In the genomic region with DNA sequence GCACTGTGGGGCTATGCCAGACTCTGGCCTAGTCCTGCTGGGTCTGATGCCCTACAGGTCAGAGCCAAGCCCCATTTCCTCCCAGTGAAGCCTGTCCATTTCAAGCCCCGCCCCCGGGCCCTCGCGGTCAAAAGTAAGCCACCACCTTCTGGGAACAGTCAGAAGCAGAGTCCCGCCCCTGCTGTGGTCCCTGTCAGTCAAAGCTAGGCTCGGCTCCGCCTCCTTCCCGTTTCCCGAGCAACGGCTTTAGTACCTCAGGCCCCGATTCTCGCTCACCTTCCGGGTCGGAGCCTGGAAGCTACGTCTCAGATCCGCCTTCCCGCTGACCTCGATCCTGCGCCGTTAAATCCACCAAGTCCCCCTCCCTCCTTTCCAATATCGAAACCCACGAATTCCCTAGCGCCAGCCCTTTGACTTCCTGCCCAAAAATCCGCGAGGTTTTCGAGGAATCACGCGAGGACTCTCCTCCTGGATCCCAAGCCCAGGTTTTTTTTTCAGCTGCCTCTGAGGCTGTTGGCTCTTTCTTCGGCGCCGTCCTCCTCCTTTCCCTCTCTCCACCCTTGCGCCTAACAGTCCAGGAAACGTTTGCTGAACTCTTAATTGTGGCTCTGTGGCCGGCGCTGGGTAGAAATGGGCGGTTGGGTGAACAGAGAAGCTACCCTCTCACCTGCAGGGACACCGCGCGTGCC, we compare ENCODE assay signal across 1 cellular context.
TF ChIP-seq lines count a peak whose summit lies in the region.

No MANE protein-coding gene starts in this region.

TF ChIP-seq in HEK293, 187 proteins besides CTCF, POLR2A, EP300 and RAD21 (continued from another document and continues in another):
- TF ChIP-seq ZEB2 (tag by site-specific recombination; IDR thresholded peaks at IDR 0.05), result peak; percentile 92
- TF ChIP-seq, protein P1, sequence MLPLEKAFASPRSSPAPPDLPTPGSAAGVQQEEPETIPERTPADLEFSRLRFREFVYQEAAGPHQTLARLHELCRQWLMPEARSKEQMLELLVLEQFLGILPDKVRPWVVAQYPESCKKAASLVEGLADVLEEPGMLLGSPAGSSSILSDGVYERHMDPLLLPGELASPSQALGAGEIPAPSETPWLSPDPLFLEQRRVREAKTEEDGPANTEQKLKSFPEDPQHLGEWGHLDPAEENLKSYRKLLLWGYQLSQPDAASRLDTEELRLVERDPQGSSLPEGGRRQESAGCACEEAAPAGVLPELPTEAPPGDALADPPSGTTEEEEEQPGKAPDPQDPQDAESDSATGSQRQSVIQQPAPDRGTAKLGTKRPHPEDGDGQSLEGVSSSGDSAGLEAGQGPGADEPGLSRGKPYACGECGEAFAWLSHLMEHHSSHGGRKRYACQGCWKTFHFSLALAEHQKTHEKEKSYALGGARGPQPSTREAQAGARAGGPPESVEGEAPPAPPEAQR (tag by site-specific recombination; IDR thresholded peaks at IDR 0.05), result no peak
- no peak for TF ChIP-seq ZNF624 (tag by site-specific recombination; IDR thresholded peaks at IDR 0.05)
- peak; percentile 96 for TF ChIP-seq ZBTB17 (tag by site-specific recombination; IDR thresholded peaks at IDR 0.05)
- TF ChIP-seq ZNF324 (tag by site-specific recombination; IDR thresholded peaks at IDR 0.05), result no peak
- no peak for TF ChIP-seq ZSCAN5A (tag by site-specific recombination; IDR thresholded peaks at IDR 0.05)
- TF ChIP-seq, protein P2, sequence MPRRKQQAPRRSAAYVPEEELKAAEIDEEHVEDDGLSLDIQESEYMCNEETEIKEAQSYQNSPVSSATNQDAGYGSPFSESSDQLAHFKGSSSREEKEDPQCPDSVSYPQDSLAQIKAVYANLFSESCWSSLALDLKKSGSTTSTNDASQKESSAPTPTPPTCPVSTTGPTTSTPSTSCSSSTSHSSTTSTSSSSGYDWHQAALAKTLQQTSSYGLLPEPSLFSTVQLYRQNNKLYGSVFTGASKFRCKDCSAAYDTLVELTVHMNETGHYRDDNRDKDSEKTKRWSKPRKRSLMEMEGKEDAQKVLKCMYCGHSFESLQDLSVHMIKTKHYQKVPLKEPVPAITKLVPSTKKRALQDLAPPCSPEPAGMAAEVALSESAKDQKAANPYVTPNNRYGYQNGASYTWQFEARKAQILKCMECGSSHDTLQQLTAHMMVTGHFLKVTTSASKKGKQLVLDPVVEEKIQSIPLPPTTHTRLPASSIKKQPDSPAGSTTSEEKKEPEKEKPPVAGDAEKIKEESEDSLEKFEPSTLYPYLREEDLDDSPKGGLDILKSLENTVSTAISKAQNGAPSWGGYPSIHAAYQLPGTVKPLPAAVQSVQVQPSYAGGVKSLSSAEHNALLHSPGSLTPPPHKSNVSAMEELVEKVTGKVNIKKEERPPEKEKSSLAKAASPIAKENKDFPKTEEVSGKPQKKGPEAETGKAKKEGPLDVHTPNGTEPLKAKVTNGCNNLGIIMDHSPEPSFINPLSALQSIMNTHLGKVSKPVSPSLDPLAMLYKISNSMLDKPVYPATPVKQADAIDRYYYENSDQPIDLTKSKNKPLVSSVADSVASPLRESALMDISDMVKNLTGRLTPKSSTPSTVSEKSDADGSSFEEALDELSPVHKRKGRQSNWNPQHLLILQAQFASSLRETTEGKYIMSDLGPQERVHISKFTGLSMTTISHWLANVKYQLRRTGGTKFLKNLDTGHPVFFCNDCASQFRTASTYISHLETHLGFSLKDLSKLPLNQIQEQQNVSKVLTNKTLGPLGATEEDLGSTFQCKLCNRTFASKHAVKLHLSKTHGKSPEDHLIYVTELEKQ (tag by site-specific recombination; IDR thresholded peaks at IDR 0.05; ENCODE audit: borderline replicate concordance), result peak; percentile 29; the same call in 1 of the 2 replicates
- TF ChIP-seq ZNF266 (tag by site-specific recombination; IDR thresholded peaks at IDR 0.05; ENCODE audit: low read depth), result no peak
- no peak for TF ChIP-seq HOXA7 (CRISPR knock-in tag; IDR thresholded peaks at IDR 0.05; ENCODE audit: borderline replicate concordance)
- no peak for TF ChIP-seq ZNF623 (tag by site-specific recombination; IDR thresholded peaks at IDR 0.05)
- peak; percentile 78 for TF ChIP-seq ZXDB (tag by site-specific recombination; IDR thresholded peaks at IDR 0.05)
- peak; percentile 64; the same call in 1 of the 2 replicates for TF ChIP-seq ZNF561 (tag by site-specific recombination; IDR thresholded peaks at IDR 0.05; ENCODE audit: borderline replicate concordance)
- TF ChIP-seq, protein P3, sequence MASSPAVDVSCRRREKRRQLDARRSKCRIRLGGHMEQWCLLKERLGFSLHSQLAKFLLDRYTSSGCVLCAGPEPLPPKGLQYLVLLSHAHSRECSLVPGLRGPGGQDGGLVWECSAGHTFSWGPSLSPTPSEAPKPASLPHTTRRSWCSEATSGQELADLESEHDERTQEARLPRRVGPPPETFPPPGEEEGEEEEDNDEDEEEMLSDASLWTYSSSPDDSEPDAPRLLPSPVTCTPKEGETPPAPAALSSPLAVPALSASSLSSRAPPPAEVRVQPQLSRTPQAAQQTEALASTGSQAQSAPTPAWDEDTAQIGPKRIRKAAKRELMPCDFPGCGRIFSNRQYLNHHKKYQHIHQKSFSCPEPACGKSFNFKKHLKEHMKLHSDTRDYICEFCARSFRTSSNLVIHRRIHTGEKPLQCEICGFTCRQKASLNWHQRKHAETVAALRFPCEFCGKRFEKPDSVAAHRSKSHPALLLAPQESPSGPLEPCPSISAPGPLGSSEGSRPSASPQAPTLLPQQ (tag by site-specific recombination; IDR thresholded peaks at IDR 0.05), result peak; percentile 55; the same call in 1 of the 2 replicates
- TF ChIP-seq ZNF830 (tag by site-specific recombination; IDR thresholded peaks at IDR 0.05; ENCODE audit: low read depth), result no peak
- TF ChIP-seq ZFP37 (tag by site-specific recombination; IDR thresholded peaks at IDR 0.05), result peak; percentile 61; the same call in 1 of the 2 replicates
- TF ChIP-seq ZNF175 (tag by site-specific recombination; IDR thresholded peaks at IDR 0.05), result no peak
- peak; percentile 50 for TF ChIP-seq ZNF600 (tag by site-specific recombination; IDR thresholded peaks at IDR 0.05)
- 0 out of 2 replicates have a peak, but pooled peaks have one; percentile 23 for TF ChIP-seq ZNF580 (tag by site-specific recombination; IDR thresholded peaks at IDR 0.05)
- no peak for TF ChIP-seq ZNF529 (tag by site-specific recombination; IDR thresholded peaks at IDR 0.05; ENCODE audit: insufficient replicate concordance)
- TF ChIP-seq ZNF140 (tag by site-specific recombination; IDR thresholded peaks at IDR 0.05), result no peak
- TF ChIP-seq ZNF560 (tag by site-specific recombination; IDR thresholded peaks at IDR 0.05; ENCODE audit: borderline replicate concordance), result no peak
- no peak for TF ChIP-seq ZNF426 (tag by site-specific recombination; IDR thresholded peaks at IDR 0.05)
- no peak for TF ChIP-seq SETDB1 (IDR thresholded peaks at IDR 0.05; ENCODE audit: insufficient read length, low read length)
- TF ChIP-seq ZNF629 (tag by site-specific recombination; IDR thresholded peaks at IDR 0.05), result peak; percentile 63
- no peak for TF ChIP-seq ZBTB21 (tag by site-specific recombination; IDR thresholded peaks at IDR 0.05)
- TF ChIP-seq ZBTB11 (tag by site-specific recombination; conservative IDR thresholded peaks at IDR 0.05; ENCODE audit: low read depth), result peak; percentile 74
- TF ChIP-seq ATF2 (tag by site-specific recombination; IDR thresholded peaks at IDR 0.05; ENCODE audit: low read depth), result no peak
- TF ChIP-seq SP2 (tag by site-specific recombination; IDR thresholded peaks at IDR 0.05), result peak; percentile 96
- TF ChIP-seq KLF8 (tag by site-specific recombination; IDR thresholded peaks at IDR 0.05), result peak; percentile 62
- no peak for TF ChIP-seq ZNF404 (tag by site-specific recombination; IDR thresholded peaks at IDR 0.05)
- TF ChIP-seq TCF7L2 (IDR thresholded peaks at IDR 0.05; ENCODE audit: borderline replicate concordance, low read depth, low read length), result no peak
- TF ChIP-seq YY2 (tag by site-specific recombination; IDR thresholded peaks at IDR 0.05), result no peak
- TF ChIP-seq ZNF704 (tag by site-specific recombination; IDR thresholded peaks at IDR 0.05), result no peak
- no peak for TF ChIP-seq ZNF112 (tag by site-specific recombination; IDR thresholded peaks at IDR 0.05)
- TF ChIP-seq ZNF350 (tag by site-specific recombination; IDR thresholded peaks at IDR 0.05), result no peak
- TF ChIP-seq ZNF26 (tag by site-specific recombination; IDR thresholded peaks at IDR 0.05), result no peak
- peak; percentile 48; the same call in 1 of the 2 replicates for TF ChIP-seq KLF16 (tag by site-specific recombination; IDR thresholded peaks at IDR 0.05)
- no peak for TF ChIP-seq GFI1B (tag by site-specific recombination; IDR thresholded peaks at IDR 0.05)
- TF ChIP-seq ZNF341 (tag by site-specific recombination; IDR thresholded peaks at IDR 0.05; ENCODE audit: low read depth), result peak; percentile 100
- peak; percentile 61; the same call in 1 of the 2 replicates for TF ChIP-seq ZNF76 (tag by site-specific recombination; IDR thresholded peaks at IDR 0.05; ENCODE audit: borderline replicate concordance, low read depth)
- TF ChIP-seq ZNF747 (tag by site-specific recombination; IDR thresholded peaks at IDR 0.05), result no peak
- no peak for TF ChIP-seq ZBTB6 (tag by site-specific recombination; IDR thresholded peaks at IDR 0.05)
- no peak for TF ChIP-seq ZNF10 (tag by site-specific recombination; IDR thresholded peaks at IDR 0.05)
